ENCODE assay signal across 8 cellular contexts in the genomic region with DNA sequence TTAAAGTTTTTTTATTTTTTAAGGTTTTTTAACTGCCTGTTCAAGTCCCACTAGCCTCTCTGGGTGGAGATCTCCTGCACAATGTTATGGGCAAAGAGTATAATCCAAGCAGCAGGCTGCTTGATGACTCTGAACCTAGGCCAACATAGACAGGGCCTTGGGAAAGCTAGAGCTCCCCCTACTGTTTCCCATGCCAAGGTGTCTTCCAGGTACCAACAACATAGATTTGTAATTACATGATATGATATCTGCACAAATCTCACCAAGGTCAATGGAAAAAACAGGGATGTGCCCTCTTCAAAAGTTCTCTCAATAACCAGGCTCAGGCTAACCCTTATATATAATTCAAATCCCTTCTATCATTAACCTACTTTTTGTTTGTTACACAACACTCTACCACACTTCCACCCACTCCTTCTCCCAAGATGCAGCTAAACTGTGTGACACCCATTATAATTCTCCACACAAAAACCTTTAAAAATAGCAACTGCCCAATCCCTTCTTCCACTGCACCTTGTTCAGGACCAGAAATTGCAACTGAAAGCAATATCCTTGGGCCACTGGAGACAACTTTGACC.
DNase-seq lines count a peak whose midpoint lies in the region; ATAC-seq and TF ChIP-seq lines count a peak whose summit lies in the region.

No MANE protein-coding gene starts in this region.

- H3K27ac ChIP-seq in C4-2B = no peak overlapping the region

- DNase-seq in NCI-H226 (peak; percentile 3), foreskin fibroblast (peak; percentile 9 to 54), pons (ENCODE audit: low spot score) (peak; percentile 65)
- peak; percentile 30 to 41 for DNase-seq in activated T-cell treated with anti-CD3 and anti-CD28 coated beads, Interleukin-2, amount 50 U/mL, for 48 hours

- TF ChIP-seq CTCF in C4-2B (conservative IDR thresholded peaks at IDR 0.05) (peak; percentile 89), foreskin fibroblast (IDR thresholded peaks at IDR 0.05; ENCODE audit: low read depth, low read length) (peak; percentile 78)

- ATAC-seq in GM21529 (IDR thresholded peaks at IDR 0.05; ENCODE audit: unreplicated experiment) (peak; percentile 62), HG02642 (IDR thresholded peaks at IDR 0.05; ENCODE audit: poor library complexity, unreplicated experiment) (no peak), HG02885 (IDR thresholded peaks at IDR 0.05; ENCODE audit: poor library complexity, unreplicated experiment) (no peak)

- no peak overlapping the region for H3K4me3 ChIP-seq in foreskin fibroblast (ENCODE audit: low read depth in 1 of 2, low read length in 2 of 2)

Comparison
In these comparisons a context has a peak if more than half of its experiments do, and no peak if none do; other contexts are left out.
1. DNase-seq: peak in every context shown above with its lines; median percentile 65 in pons; 36 in activated T-cell treated with anti-CD3 and anti-CD28 coated beads, Interleukin-2, amount 50 U/mL, for 48 hours; 32 in foreskin fibroblast; 3 in NCI-H226.